Comparison of ENCODE assay signal across 8 cellular contexts in the genomic region with DNA sequence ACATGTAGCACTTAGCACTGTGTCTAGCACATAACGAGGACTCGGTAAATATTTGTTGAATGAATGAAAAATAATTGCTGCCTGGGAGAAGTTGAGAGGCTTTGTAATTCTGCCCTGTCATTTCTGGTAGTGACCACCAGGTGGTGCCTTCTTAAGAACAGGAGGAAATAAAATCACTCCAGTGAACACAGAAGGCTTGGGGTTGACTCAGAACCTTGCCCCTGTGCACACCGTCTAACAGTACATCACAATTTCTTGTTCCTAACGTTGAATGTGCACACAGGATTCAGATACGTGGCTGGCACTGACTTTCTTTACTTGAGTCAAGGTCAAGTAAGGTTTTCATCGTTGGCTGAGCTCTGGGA.
DNase-seq lines count a peak whose midpoint lies in the region; ATAC-seq and TF ChIP-seq lines count a peak whose summit lies in the region.

No MANE protein-coding gene starts in this region.

- no peak overlapping the region for H3K27ac Mint-ChIP-seq in endodermal cell
- H3K27ac Mint-ChIP-seq in neural crest cell (ENCODE audit: unreplicated experiment): no peak overlapping the region

- peaks cover 3% of the 10 kb centered on the region for H3K36me3 Mint-ChIP-seq in endodermal cell (ENCODE audit: low read depth)
- no peaks in the 10 kb centered on the region for H3K36me3 Mint-ChIP-seq in neural crest cell (ENCODE audit: low read depth)

- no peak overlapping the region for H3K4me3 ChIP-seq in endodermal cell (ENCODE audit: low read length)

- no peaks in the 10 kb centered on the region for H3K9me3 ChIP-seq in endodermal cell (ENCODE audit: control insufficient read depth, low read length)

- no peaks in the 10 kb centered on the region for H3K27me3 ChIP-seq in endodermal cell (ENCODE audit: control insufficient read depth, insufficient read depth, low read length, poor library complexity, severe bottlenecking)

- in situ Hi-C loops in G401 (cut with HindIII; ENCODE audit: low sequenced_read_pairs): no loop called here

- H3K4me1 Mint-ChIP-seq in endodermal cell: peaks cover 6% of the 10 kb centered on the region
- no peaks in the 10 kb centered on the region for H3K4me1 Mint-ChIP-seq in neural crest cell

- H3K27me3 Mint-ChIP-seq in endodermal cell (ENCODE audit: insufficient read depth) (no peaks in the 10 kb centered on the region), neural crest cell (ENCODE audit: low read depth) (peaks cover 4% of the 10 kb centered on the region)

- peak; percentile 19 for DNase-seq in G401 (ENCODE audit: low spot score)
- peak; percentile 3 for DNase-seq in LHCN-M2 (ENCODE audit: low read depth)
- peak; percentile 13 for DNase-seq in UCSD-AML1 (lab: John Stamatoyannopoulos, UW; ENCODE audit: unreplicated experiment)
- DNase-seq in endodermal cell: peak; percentile 74
- no peak for DNase-seq in neural crest cell (ENCODE audit: low read depth, low spot score)

- no peaks in the 10 kb centered on the region for H3K36me3 ChIP-seq in endodermal cell (ENCODE audit: control insufficient read depth, insufficient read depth, low read length)

- no peaks in the 10 kb centered on the region for H3K4me1 ChIP-seq in endodermal cell (ENCODE audit: control insufficient read depth, insufficient read depth, low read length)

- ATAC-seq in HG02885 (IDR thresholded peaks at IDR 0.05; ENCODE audit: poor library complexity, unreplicated experiment): no peak
- ATAC-seq in GM18520 (IDR thresholded peaks at IDR 0.05; ENCODE audit: unreplicated experiment): no peak
- no peak for ATAC-seq in HG03442 (IDR thresholded peaks at IDR 0.05; ENCODE audit: unreplicated experiment)

- no peak overlapping the region for H3K27ac ChIP-seq in endodermal cell (ENCODE audit: low read depth, low read length)

- no peak overlapping the region for H3K9ac ChIP-seq in endodermal cell (ENCODE audit: extremely low read depth, low read length, poor library complexity, severe bottlenecking)

- 46% methylated on average over 6 of the region's 6 CpGs for WGBS in endodermal cell (ENCODE audit: insufficient coverage in 1 of 2, insufficient read length in 1 of 2), 2 experiments

- H3K9me3 Mint-ChIP-seq in endodermal cell: no peaks in the 10 kb centered on the region
- no peaks in the 10 kb centered on the region for H3K9me3 Mint-ChIP-seq in neural crest cell

- H3K4me3 Mint-ChIP-seq in endodermal cell (no peak overlapping the region), neural crest cell (no peak overlapping the region)

- TF ChIP-seq CTCF in endodermal cell (conservative IDR thresholded peaks at IDR 0.05) (peak; percentile 88), neural crest cell (conservative IDR thresholded peaks at IDR 0.05) (peak; percentile 77)
